19 cellular contexts compared by ENCODE assay signal in genomic region chr6:132199343-132199742, GRCh38.
DNase-seq lines count a peak whose midpoint lies in the region; ATAC-seq, FAIRE-seq and TF ChIP-seq lines count a peak whose summit lies in the region.
"Had no signal": no experiment of that assay in that cellular context is flagged by ENCODE, and none has a peak within 500 bp of the region (broad histone marks: within the 10 kb centered on the region; RNA-seq: fewer than 3 reads in every experiment).

No MANE protein-coding gene starts in this region.

- H3K27ac Mint-ChIP-seq in activated CD8-positive, alpha-beta T cell treated with anti-CD3 and anti-CD28 coated beads, Interleukin-2, amount 10 ng/mL, durations not matched to agents 7 days and 5 days: no peak overlapping the region
- no peak overlapping the region for H3K27ac Mint-ChIP-seq in natural killer cell
- H3K27ac Mint-ChIP-seq: activated CD8-positive, alpha-beta memory T cell treated with anti-CD3 and anti-CD28 coated beads, Interleukin-2, amount 10 ng/mL, durations not matched to agents 7 days and 5 days; activated naive CD8-positive, alpha-beta T cell; B cell had no signal

- no peaks in the 10 kb centered on the region for H3K36me3 Mint-ChIP-seq in activated CD8-positive, alpha-beta T cell treated with anti-CD3 and anti-CD28 coated beads, Interleukin-2, amount 10 ng/mL, durations not matched to agents 7 days and 5 days (ENCODE audit: low read depth)
- no peaks in the 10 kb centered on the region for H3K36me3 Mint-ChIP-seq in natural killer cell
- H3K36me3 Mint-ChIP-seq: activated CD8-positive, alpha-beta memory T cell treated with anti-CD3 and anti-CD28 coated beads, Interleukin-2, amount 10 ng/mL, durations not matched to agents 7 days and 5 days; activated naive CD8-positive, alpha-beta T cell had no signal

- no peak for FAIRE-seq in HTR-8/SVneo (lab: Jason Lieb, UNC)
- no peak for FAIRE-seq in bronchial epithelial cell (lab: Jason Lieb, UNC)

- no peaks in the 10 kb centered on the region for H3K9me3 Mint-ChIP-seq in activated CD8-positive, alpha-beta T cell treated with anti-CD3 and anti-CD28 coated beads, Interleukin-2, amount 10 ng/mL, durations not matched to agents 7 days and 5 days (ENCODE audit: insufficient read depth)
- H3K9me3 Mint-ChIP-seq in natural killer cell: peaks cover 0 to 2% of the 10 kb centered on the region in 2 donors

- TF ChIP-seq CTCF in bronchial epithelial cell (IDR thresholded peaks at IDR 0.05; ENCODE audit: insufficient read depth, low read length, severe bottlenecking) (no peak), natural killer cell (IDR thresholded peaks at IDR 0.05) (no peak)

- H2AFZ ChIP-seq in ACC112 (ENCODE audit: low read length, unreplicated experiment): peak overlapping the region; percentile 83

- H3K27ac ChIP-seq in ACC112 (ENCODE audit: low read depth, low read length) (peak overlapping the region; percentile 96), muscle layer of duodenum (ENCODE audit: low read length) (peak overlapping the region; percentile 25)
- H3K27ac ChIP-seq: dorsolateral prefrontal cortex, neutrophil, upper lobe of left lung had no signal

- peaks cover 44% of the 10 kb centered on the region for H3K4me1 ChIP-seq in ACC112 (ENCODE audit: control insufficient read depth, insufficient read depth, low read length, unreplicated experiment)
- peaks cover 3 to 6% of the 10 kb centered on the region in 2 donors for H3K4me1 ChIP-seq in muscle layer of duodenum (ENCODE audit: control insufficient read depth in 1 of 2, insufficient read depth in 2 of 2, low read length in 2 of 2)
- H3K4me1 ChIP-seq: upper lobe of left lung had no signal

- no peaks in the 10 kb centered on the region for H3K36me3 ChIP-seq in ACC112 (ENCODE audit: insufficient read depth, low read length)
- no peaks in the 10 kb centered on the region for H3K36me3 ChIP-seq in bronchial epithelial cell (ENCODE audit: control insufficient read depth, insufficient read depth, low read length)
- H3K36me3 ChIP-seq in muscle layer of duodenum (ENCODE audit: control insufficient read depth in 1 of 2, insufficient read depth in 2 of 2, low read length in 2 of 2): no peaks in the 10 kb centered on the region
- H3K36me3 ChIP-seq: HAP-1, neutrophil, upper lobe of left lung had no signal

- DNase-seq in HTR-8/SVneo (ENCODE audit: insufficient read length, low spot score): peak; percentile 26
- peak; percentile 51 for DNase-seq in bronchial epithelial cell (ENCODE audit: low read depth)
- DNase-seq in activated CD8-positive, alpha-beta T cell treated with anti-CD3 and anti-CD28 coated beads, Interleukin-2, amount 10 ng/mL, durations not matched to agents 7 days and 5 days: no peak
- no peak for DNase-seq in natural killer cell
- no peak for DNase-seq in left lobe of liver (ENCODE audit: low spot score)
- DNase-seq: activated CD8-positive, alpha-beta memory T cell treated with anti-CD3 and anti-CD28 coated beads, Interleukin-2, amount 10 ng/mL, durations not matched to agents 7 days and 5 days; DMS79; dorsolateral prefrontal cortex; glutamatergic neuron; NCI-H1694 treated with DMSO at 0.1 percent for 48 hours; SIG-M5; upper lobe of left lung had no signal

- no peaks in the 10 kb centered on the region for H3K9me3 ChIP-seq in muscle layer of duodenum (ENCODE audit: control insufficient read depth in 1 of 2, low read length in 2 of 2)
- H3K9me3 ChIP-seq: HAP-1, neutrophil, upper lobe of left lung had no signal

- H3K4me3 ChIP-seq in ACC112 (ENCODE audit: low read depth, low read length) (peak overlapping the region; percentile 70), bronchial epithelial cell (ENCODE audit: low read depth, low read length) (no peak overlapping the region), muscle layer of duodenum (ENCODE audit: low read depth in 1 of 2, low read length in 2 of 2) (no peak overlapping the region)
- H3K4me3 ChIP-seq: dorsolateral prefrontal cortex, HAP-1, upper lobe of left lung had no signal

- POLR2A ChIA-PET in activated CD8-positive, alpha-beta T cell treated with anti-CD3 and anti-CD28 coated beads, Interleukin-2, amount 10 ng/mL, durations not matched to agents 7 days and 5 days (lab: Charles Lee): no interaction called here

- intact Hi-C loops in natural killer cell (cut with micrococcal nuclease): no loop called here

- H3K79me2 ChIP-seq in ACC112 (ENCODE audit: control insufficient read depth, insufficient read depth, low read length, unreplicated experiment): no peaks in the 10 kb centered on the region

- H3K4me3 Mint-ChIP-seq in activated CD8-positive, alpha-beta T cell treated with anti-CD3 and anti-CD28 coated beads, Interleukin-2, amount 10 ng/mL, durations not matched to agents 7 days and 5 days: no peak overlapping the region
- H3K4me3 Mint-ChIP-seq in natural killer cell: no peak overlapping the region
- H3K4me3 Mint-ChIP-seq: activated CD8-positive, alpha-beta memory T cell treated with anti-CD3 and anti-CD28 coated beads, Interleukin-2, amount 10 ng/mL, durations not matched to agents 7 days and 5 days; activated naive CD8-positive, alpha-beta T cell; B cell had no signal

- CTCF ChIA-PET in activated CD8-positive, alpha-beta T cell treated with anti-CD3 and anti-CD28 coated beads, Interleukin-2, amount 10 ng/mL, durations not matched to agents 7 days and 5 days (lab: Charles Lee): no interaction called here

- no peaks in the 10 kb centered on the region for H3K27me3 Mint-ChIP-seq in activated CD8-positive, alpha-beta T cell treated with anti-CD3 and anti-CD28 coated beads, Interleukin-2, amount 10 ng/mL, durations not matched to agents 7 days and 5 days (ENCODE audit: low read depth)
- no peaks in the 10 kb centered on the region for H3K27me3 Mint-ChIP-seq in natural killer cell (ENCODE audit: low read depth in 2 of 2)
- H3K27me3 Mint-ChIP-seq: activated naive CD8-positive, alpha-beta T cell; B cell had no signal

- no peaks in the 10 kb centered on the region for H3K4me1 Mint-ChIP-seq in activated CD8-positive, alpha-beta T cell treated with anti-CD3 and anti-CD28 coated beads, Interleukin-2, amount 10 ng/mL, durations not matched to agents 7 days and 5 days (ENCODE audit: low read depth)
- H3K4me1 Mint-ChIP-seq in natural killer cell: no peaks in the 10 kb centered on the region
- H3K4me1 Mint-ChIP-seq: activated CD8-positive, alpha-beta memory T cell treated with anti-CD3 and anti-CD28 coated beads, Interleukin-2, amount 10 ng/mL, durations not matched to agents 7 days and 5 days; B cell had no signal

- H3K27me3 ChIP-seq in ACC112 (ENCODE audit: insufficient read depth, low read length): no peaks in the 10 kb centered on the region
- H3K27me3 ChIP-seq in bronchial epithelial cell (ENCODE audit: control insufficient read depth, insufficient read depth, low read length): no peaks in the 10 kb centered on the region
- no peaks in the 10 kb centered on the region for H3K27me3 ChIP-seq in muscle layer of duodenum (ENCODE audit: low read depth, low read length)
- H3K27me3 ChIP-seq: dorsolateral prefrontal cortex, neutrophil, upper lobe of left lung had no signal

- no peak for ATAC-seq in activated CD8-positive, alpha-beta T cell treated with anti-CD3 and anti-CD28 coated beads, Interleukin-2, amount 10 ng/mL, durations not matched to agents 7 days and 5 days
- ATAC-seq in natural killer cell: no peak
- no peak for ATAC-seq in left lobe of liver
- no peak for ATAC-seq in GM18868 (IDR thresholded peaks at IDR 0.05; ENCODE audit: unreplicated experiment)
- ATAC-seq: activated CD8-positive, alpha-beta memory T cell treated with anti-CD3 and anti-CD28 coated beads, Interleukin-2, amount 10 ng/mL, durations not matched to agents 7 days and 5 days had no signal

Comparison
In these comparisons a context has a peak if more than half of its experiments do, and no peak if none do; other contexts are left out.
1. DNase-seq: peak in HTR-8/SVneo (single experiment) and bronchial epithelial cell (single experiment); none in activated CD8-positive, alpha-beta T cell treated with anti-CD3 and anti-CD28 coated beads, Interleukin-2, amount 10 ng/mL, durations not matched to agents 7 days and 5 days (single experiment), natural killer cell (single experiment) and left lobe of liver (single experiment).